In the genomic region with DNA sequence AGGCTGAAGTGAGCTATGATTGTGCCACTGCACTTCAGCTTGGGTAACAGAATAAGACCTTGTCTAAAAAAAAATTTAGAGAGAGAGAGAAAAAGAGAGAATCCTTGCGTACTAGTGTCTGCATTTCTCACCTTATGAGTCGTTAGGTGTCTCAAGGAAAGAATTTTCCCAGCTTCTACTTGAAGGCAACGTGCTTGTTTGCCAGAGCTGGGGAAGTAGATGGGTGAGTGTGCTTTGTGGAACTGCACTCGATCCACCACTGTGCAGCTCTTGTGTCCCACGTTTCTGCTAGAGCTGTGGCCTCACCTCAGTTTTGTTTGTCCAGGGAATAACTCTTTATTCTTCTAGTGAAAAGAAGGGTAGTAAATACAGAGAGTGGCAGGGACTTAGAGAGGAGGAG, we compare ENCODE assay signal across 3 cellular contexts.
TF ChIP-seq lines count a peak whose summit lies in the region.

No MANE protein-coding gene starts in this region.

TF ChIP-seq in SK-N-SH treated with all-trans-retinoic acid at 6 μM for 48 hours, 23 proteins besides CTCF, POLR2A, EP300 and RAD21 (continues in another document):
- TF ChIP-seq ARNTL (CRISPR knock-in tag; IDR thresholded peaks at IDR 0.05; ENCODE audit: borderline replicate concordance, low read depth) (no peak), ZNF565 (CRISPR knock-in tag; conservative IDR thresholded peaks at IDR 0.05; ENCODE audit: low read depth) (no peak), ESRRG (CRISPR knock-in tag; IDR thresholded peaks at IDR 0.05) (no peak), TOX (CRISPR knock-in tag; IDR thresholded peaks at IDR 0.05; ENCODE audit: borderline replicate concordance) (no peak), CSRNP3 (CRISPR knock-in tag; IDR thresholded peaks at IDR 0.05) (no peak), ZNF8 (CRISPR knock-in tag; IDR thresholded peaks at IDR 0.05) (no peak), ZNF70 (CRISPR knock-in tag; IDR thresholded peaks at IDR 0.05) (no peak), ZFP3 (CRISPR knock-in tag; IDR thresholded peaks at IDR 0.05) (no peak), ISL1 (CRISPR knock-in tag; IDR thresholded peaks at IDR 0.05) (no peak), POU6F1 (CRISPR knock-in tag; IDR thresholded peaks at IDR 0.05; ENCODE audit: borderline replicate concordance, low read depth) (no peak), PPARA (CRISPR knock-in tag; IDR thresholded peaks at IDR 0.05; ENCODE audit: borderline replicate concordance) (no peak), ZC3H10 (CRISPR knock-in tag; IDR thresholded peaks at IDR 0.05) (no peak)
- TF ChIP-seq, protein P1, sequence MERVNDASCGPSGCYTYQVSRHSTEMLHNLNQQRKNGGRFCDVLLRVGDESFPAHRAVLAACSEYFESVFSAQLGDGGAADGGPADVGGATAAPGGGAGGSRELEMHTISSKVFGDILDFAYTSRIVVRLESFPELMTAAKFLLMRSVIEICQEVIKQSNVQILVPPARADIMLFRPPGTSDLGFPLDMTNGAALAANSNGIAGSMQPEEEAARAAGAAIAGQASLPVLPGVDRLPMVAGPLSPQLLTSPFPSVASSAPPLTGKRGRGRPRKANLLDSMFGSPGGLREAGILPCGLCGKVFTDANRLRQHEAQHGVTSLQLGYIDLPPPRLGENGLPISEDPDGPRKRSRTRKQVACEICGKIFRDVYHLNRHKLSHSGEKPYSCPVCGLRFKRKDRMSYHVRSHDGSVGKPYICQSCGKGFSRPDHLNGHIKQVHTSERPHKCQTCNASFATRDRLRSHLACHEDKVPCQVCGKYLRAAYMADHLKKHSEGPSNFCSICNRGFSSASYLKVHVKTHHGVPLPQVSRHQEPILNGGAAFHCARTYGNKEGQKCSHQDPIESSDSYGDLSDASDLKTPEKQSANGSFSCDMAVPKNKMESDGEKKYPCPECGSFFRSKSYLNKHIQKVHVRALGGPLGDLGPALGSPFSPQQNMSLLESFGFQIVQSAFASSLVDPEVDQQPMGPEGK (CRISPR knock-in tag; IDR thresholded peaks at IDR 0.05; ENCODE audit: borderline replicate concordance) = no peak

TF ChIP-seq in SK-N-SH, 30 proteins besides CTCF, POLR2A, EP300 and RAD21:
- TF ChIP-seq TCF12 (IDR thresholded peaks at IDR 0.05) = no peak
- TF ChIP-seq GABPA (IDR thresholded peaks at IDR 0.05; ENCODE audit: low read depth) = no peak
- TF ChIP-seq, protein P2, sequence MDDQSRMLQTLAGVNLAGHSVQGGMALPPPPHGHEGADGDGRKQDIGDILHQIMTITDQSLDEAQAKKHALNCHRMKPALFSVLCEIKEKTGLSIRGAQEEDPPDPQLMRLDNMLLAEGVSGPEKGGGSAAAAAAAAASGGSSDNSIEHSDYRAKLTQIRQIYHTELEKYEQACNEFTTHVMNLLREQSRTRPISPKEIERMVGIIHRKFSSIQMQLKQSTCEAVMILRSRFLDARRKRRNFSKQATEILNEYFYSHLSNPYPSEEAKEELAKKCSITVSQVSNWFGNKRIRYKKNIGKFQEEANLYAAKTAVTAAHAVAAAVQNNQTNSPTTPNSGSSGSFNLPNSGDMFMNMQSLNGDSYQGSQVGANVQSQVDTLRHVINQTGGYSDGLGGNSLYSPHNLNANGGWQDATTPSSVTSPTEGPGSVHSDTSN (IDR thresholded peaks at IDR 0.05) = no peak
- TF ChIP-seq GATA2 (CRISPR knock-in tag; IDR thresholded peaks at IDR 0.05) = no peak
- TF ChIP-seq NFIC (IDR thresholded peaks at IDR 0.05; ENCODE audit: borderline replicate concordance) = no peak
- no peak for TF ChIP-seq FOXJ3 (CRISPR knock-in tag; IDR thresholded peaks at IDR 0.05)
- TF ChIP-seq JUND (IDR thresholded peaks at IDR 0.05) = no peak
- TF ChIP-seq ZBTB33 (IDR thresholded peaks at IDR 0.05; ENCODE audit: borderline replicate concordance, low read depth) = no peak
- no peak for TF ChIP-seq FOXM1 (IDR thresholded peaks at IDR 0.05; ENCODE audit: low read depth)
- TF ChIP-seq USF1 (IDR thresholded peaks at IDR 0.05; ENCODE audit: borderline replicate concordance, low read depth) = no peak

TF ChIP-seq in H1, 55 proteins besides CTCF, POLR2A, EP300 and RAD21:
- no peak for TF ChIP-seq ATF3 (IDR thresholded peaks at IDR 0.05; ENCODE audit: insufficient read depth, low read depth, low read length)
- no peak for TF ChIP-seq SAP30 (IDR thresholded peaks at IDR 0.05; ENCODE audit: insufficient read depth, insufficient replicate concordance, low read length)
- no peak for TF ChIP-seq ASH2L (IDR thresholded peaks at IDR 0.05; ENCODE audit: low read length)
- no peak for TF ChIP-seq NRF1 (IDR thresholded peaks at IDR 0.05; ENCODE audit: low read depth, low read length)
- TF ChIP-seq CHD7 (IDR thresholded peaks at IDR 0.05; ENCODE audit: insufficient replicate concordance, low read length) = no peak
- no peak for TF ChIP-seq TEAD4 (IDR thresholded peaks at IDR 0.05; ENCODE audit: low read depth, low read length)
